ENCODE assay signal across 2 cellular contexts in the genomic region with DNA sequence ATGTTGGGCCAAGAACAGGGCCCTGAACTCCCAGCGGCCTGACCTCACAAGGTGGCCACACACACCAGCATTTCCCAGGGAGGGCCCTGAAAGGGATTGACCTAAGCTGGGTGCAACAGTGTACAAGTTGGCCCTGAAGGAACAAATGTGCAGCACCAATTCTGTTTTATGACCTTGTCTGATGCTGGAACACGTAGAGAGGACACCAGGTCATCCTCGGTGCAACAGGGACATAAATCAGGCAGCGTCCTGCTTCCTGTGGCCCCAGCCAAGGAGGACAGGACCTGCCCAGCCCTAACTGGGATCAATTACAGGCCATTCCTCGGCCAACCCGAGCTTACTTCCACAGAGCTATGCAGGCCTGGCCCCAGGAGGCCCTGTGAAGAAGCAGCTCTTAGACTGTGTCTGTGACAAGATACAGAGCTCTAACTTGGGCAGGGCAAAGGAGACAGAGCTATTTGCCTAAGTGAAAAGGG.
TF ChIP-seq lines count a peak whose summit lies in the region.

No MANE protein-coding gene starts in this region.

TF ChIP-seq in HCT116, 20 proteins besides CTCF, POLR2A, EP300 and RAD21:
- peak; percentile 36 for TF ChIP-seq TCF7L2 (IDR thresholded peaks at IDR 0.05; ENCODE audit: borderline replicate concordance, extremely low read depth, insufficient read depth, insufficient read length)
- TF ChIP-seq ZFX (IDR thresholded peaks at IDR 0.05) = peak; percentile 52; the same call in 1 of the 2 replicates
- 0 out of 2 replicates have a peak, but pooled peaks have one; percentile 47 for TF ChIP-seq SP1 (IDR thresholded peaks at IDR 0.05; ENCODE audit: low read depth)
- TF ChIP-seq ELF1 (IDR thresholded peaks at IDR 0.05; ENCODE audit: borderline replicate concordance, low read depth) = no peak

TF ChIP-seq in K562, 482 proteins besides CTCF, POLR2A, EP300 and RAD21:
- TF ChIP-seq MEIS2 (IDR thresholded peaks at IDR 0.05; ENCODE audit: partially characterized antibody) = peak; percentile 29
- TF ChIP-seq, protein P1, sequence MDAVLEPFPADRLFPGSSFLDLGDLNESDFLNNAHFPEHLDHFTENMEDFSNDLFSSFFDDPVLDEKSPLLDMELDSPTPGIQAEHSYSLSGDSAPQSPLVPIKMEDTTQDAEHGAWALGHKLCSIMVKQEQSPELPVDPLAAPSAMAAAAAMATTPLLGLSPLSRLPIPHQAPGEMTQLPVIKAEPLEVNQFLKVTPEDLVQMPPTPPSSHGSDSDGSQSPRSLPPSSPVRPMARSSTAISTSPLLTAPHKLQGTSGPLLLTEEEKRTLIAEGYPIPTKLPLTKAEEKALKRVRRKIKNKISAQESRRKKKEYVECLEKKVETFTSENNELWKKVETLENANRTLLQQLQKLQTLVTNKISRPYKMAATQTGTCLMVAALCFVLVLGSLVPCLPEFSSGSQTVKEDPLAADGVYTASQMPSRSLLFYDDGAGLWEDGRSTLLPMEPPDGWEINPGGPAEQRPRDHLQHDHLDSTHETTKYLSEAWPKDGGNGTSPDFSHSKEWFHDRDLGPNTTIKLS (IDR thresholded peaks at IDR 0.05; ENCODE audit: borderline replicate concordance, low read depth) = no peak
- TF ChIP-seq, protein P2, sequence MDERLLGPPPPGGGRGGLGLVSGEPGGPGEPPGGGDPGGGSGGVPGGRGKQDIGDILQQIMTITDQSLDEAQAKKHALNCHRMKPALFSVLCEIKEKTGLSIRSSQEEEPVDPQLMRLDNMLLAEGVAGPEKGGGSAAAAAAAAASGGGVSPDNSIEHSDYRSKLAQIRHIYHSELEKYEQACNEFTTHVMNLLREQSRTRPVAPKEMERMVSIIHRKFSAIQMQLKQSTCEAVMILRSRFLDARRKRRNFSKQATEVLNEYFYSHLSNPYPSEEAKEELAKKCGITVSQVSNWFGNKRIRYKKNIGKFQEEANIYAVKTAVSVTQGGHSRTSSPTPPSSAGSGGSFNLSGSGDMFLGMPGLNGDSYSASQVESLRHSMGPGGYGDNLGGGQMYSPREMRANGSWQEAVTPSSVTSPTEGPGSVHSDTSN (CRISPR knock-in tag; IDR thresholded peaks at IDR 0.05; ENCODE audit: low read depth) = no peak
- TF ChIP-seq, protein P2 (tag; conservative IDR thresholded peaks at IDR 0.05; ENCODE audit: low read depth) = 0 out of 2 replicates have a peak, but pooled peaks have one; percentile 19
